Comparison of ENCODE assay signal across 21 cellular contexts in the genomic region with DNA sequence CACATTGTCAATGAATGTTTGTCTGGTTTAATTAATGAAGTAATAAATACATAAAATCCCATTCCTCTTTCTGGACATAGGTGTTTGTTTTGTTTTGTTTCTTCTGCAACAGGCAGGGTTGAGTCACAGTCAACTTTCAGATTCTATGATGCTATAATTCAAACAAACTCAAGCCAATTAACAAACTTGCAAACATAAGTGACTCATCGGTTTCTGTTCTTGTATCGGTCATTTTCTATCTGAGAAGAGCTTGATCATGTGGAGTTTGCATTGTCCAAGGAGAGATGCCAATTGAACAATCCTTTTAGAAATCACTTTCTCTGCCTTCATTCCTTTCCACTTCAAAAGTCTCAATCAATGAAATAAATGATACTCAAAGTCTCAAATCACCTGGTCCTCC.
DNase-seq lines count a peak whose midpoint lies in the region; ATAC-seq and TF ChIP-seq lines count a peak whose summit lies in the region.
"Had no signal": no experiment of that assay in that cellular context is flagged by ENCODE, and none has a peak within 500 bp of the region (broad histone marks: within the 10 kb centered on the region; RNA-seq: fewer than 3 reads in every experiment).

No MANE protein-coding gene starts in this region.

- DNase-seq in GM12865 (ENCODE audit: low read depth) (peak; percentile 15), RKO (ENCODE audit: low spot score) (peak; percentile 17), NCI-H446 (lab: John Stamatoyannopoulos, UW) (no peak), H4 (ENCODE audit: low spot score) (no peak)
- no peak for DNase-seq in central memory CD4-positive, alpha-beta T cell
- DNase-seq: activated CD4-positive, alpha-beta T cell treated with anti-CD3 and anti-CD28 coated beads for 4 hours; activated naive CD4-positive, alpha-beta T cell treated with Interleukin-2 at 50 U/mL for 16 hours; C1 segment of cervical spinal cord; endodermal cell; HFFc6; MM.1S; NCI-H1694; psoas muscle; uterus had no signal

- TF ChIP-seq CTCF in GM12865 (IDR thresholded peaks at IDR 0.05; ENCODE audit: insufficient read depth, low read depth, low read length, missing control alignments), result no peak

- ATAC-seq in GM18868 (IDR thresholded peaks at IDR 0.05; ENCODE audit: unreplicated experiment) (peak; percentile 91), HG02981 (IDR thresholded peaks at IDR 0.05; ENCODE audit: unreplicated experiment) (peak; percentile 59), HG03469 (IDR thresholded peaks at IDR 0.05; ENCODE audit: unreplicated experiment) (no peak)
- ATAC-seq: Panc1, psoas muscle had no signal

- no peak overlapping the region for H3K4me3 ChIP-seq in GM12865 (ENCODE audit: low read depth, low read length)
- H3K4me3 ChIP-seq: breast epithelium, coronary artery, psoas muscle, suprapubic skin, uterus had no signal

Comparison
In these comparisons a context has a peak if more than half of its experiments do, and no peak if none do; other contexts are left out.
1. DNase-seq: peak in GM12865 (single experiment) and RKO (single experiment); none in central memory CD4-positive, alpha-beta T cell (single experiment), NCI-H446 (0 of 2) and H4 (single experiment).